Comparison of ENCODE assay signal across 14 cellular contexts in genomic region chr2:96108578-96109561, GRCh38. TPM values are rescaled to one million over a fixed set of nuclear protein-coding genes. Genes with fewer than 3 reads are reported as not detected.
A peak's percentile ranks its signal among the peaks of the same experiment; 100 is the strongest.
DNase-seq lines count a peak whose midpoint lies in the region; ATAC-seq and TF ChIP-seq lines count a peak whose summit lies in the region.
"Had no signal": no experiment of that assay in that cellular context is flagged by ENCODE, and none has a peak within 500 bp of the region (broad histone marks: within the 10 kb centered on the region; RNA-seq: fewer than 3 reads in every experiment).

No MANE protein-coding gene starts in this region.

- H3K4me3 ChIP-seq in RWPE2 (ENCODE audit: severe bottlenecking) = no peak overlapping the region

- no peak overlapping the region for H3K27ac ChIP-seq in RWPE2 (ENCODE audit: poor library complexity, severe bottlenecking)

- peaks cover 4 to 20% (median 10%) of the 10 kb centered on the region in 3 donors for H3K27me3 Mint-ChIP-seq in CD14-positive monocyte (ENCODE audit: low read depth in 3 of 3)
- H3K27me3 Mint-ChIP-seq in neural crest cell (ENCODE audit: low read depth) = no peaks in the 10 kb centered on the region

- H3K4me1 ChIP-seq in RWPE2 (ENCODE audit: insufficient read depth, poor library complexity, severe bottlenecking) = no peaks in the 10 kb centered on the region

- no peaks in the 10 kb centered on the region for H3K36me3 Mint-ChIP-seq in CD14-positive monocyte
- H3K36me3 Mint-ChIP-seq in neural crest cell (ENCODE audit: low read depth) = no peaks in the 10 kb centered on the region
- H3K36me3 Mint-ChIP-seq: activated naive CD4-positive, alpha-beta T cell treated with anti-CD3 and anti-CD28 coated beads, Interleukin-2, amount 10 ng/mL, durations not matched to agents 7 days and 5 days; CD4-positive, CD25-positive, alpha-beta regulatory T cell had no signal

- DNase-seq in CD14-positive monocyte (ENCODE audit: low spot score) = peak; percentile 33
- peak; percentile 48 for DNase-seq in RWPE2 (ENCODE audit: low spot score)
- DNase-seq in cardiac septum (ENCODE audit: low spot score) = peak; percentile 87
- DNase-seq in neural crest cell (ENCODE audit: low read depth, low spot score) = no peak
- no peak for DNase-seq in KG1 (lab: John Stamatoyannopoulos, UW)
- DNase-seq in NCI-H2196 treated with DMSO at 0.1 percent for 48 hours (lab: John Stamatoyannopoulos, UW; ENCODE audit: unreplicated experiment) = no peak
- DNase-seq in NCI-H446 treated with DMSO at 0.1 percent for 48 hours (lab: John Stamatoyannopoulos, UW) = no peak
- DNase-seq: activated naive CD4-positive, alpha-beta T cell treated with anti-CD3 and anti-CD28 coated beads, Interleukin-2, amount 10 ng/mL, durations not matched to agents 7 days and 5 days; hippocampal formation; naive thymus-derived CD4-positive, alpha-beta T cell; NCI-H526 treated with DMSO at 0.1 percent for 48 hours had no signal

- ATAC-seq in RWPE2 (ENCODE audit: low read depth) = no peak
- no peak for ATAC-seq in GM21723 (IDR thresholded peaks at IDR 0.05; ENCODE audit: unreplicated experiment)
- ATAC-seq: naive thymus-derived CD4-positive, alpha-beta T cell; SK-N-SH treated with all-trans-retinoic acid at 6 μM for 48 hours had no signal

- no peaks in the 10 kb centered on the region for H3K27me3 ChIP-seq in RWPE2 (ENCODE audit: insufficient read depth, poor library complexity, severe bottlenecking)

- H3K9me3 Mint-ChIP-seq in CD14-positive monocyte (peaks cover 13 to 27% (median 21%) of the 10 kb centered on the region in 7 donors), neural crest cell (peaks cover 4% of the 10 kb centered on the region)

- H3K27ac Mint-ChIP-seq in CD14-positive monocyte (peak overlapping the region in 1 of 7 donors; percentile 70), neural crest cell (ENCODE audit: unreplicated experiment) (peak overlapping the region; percentile 41)
- H3K27ac Mint-ChIP-seq: activated naive CD4-positive, alpha-beta T cell treated with anti-CD3 and anti-CD28 coated beads, Interleukin-2, amount 10 ng/mL, durations not matched to agents 7 days and 5 days; naive thymus-derived CD4-positive, alpha-beta T cell had no signal

- H3K4me3 Mint-ChIP-seq in CD14-positive monocyte = no peak overlapping the region
- peak overlapping the region; percentile 27 for H3K4me3 Mint-ChIP-seq in neural crest cell
- H3K4me3 Mint-ChIP-seq: activated naive CD4-positive, alpha-beta T cell treated with anti-CD3 and anti-CD28 coated beads, Interleukin-2, amount 10 ng/mL, durations not matched to agents 7 days and 5 days; CD4-positive, CD25-positive, alpha-beta regulatory T cell; naive thymus-derived CD4-positive, alpha-beta T cell had no signal

- H3K9me3 ChIP-seq in RWPE2 (ENCODE audit: severe bottlenecking) = peaks cover 2% of the 10 kb centered on the region

- intact Hi-C loops in CD14-positive monocyte (cut with micrococcal nuclease) (no loop called here), cardiac septum (cut with DNase I) (no loop called here)

- H3K4me1 Mint-ChIP-seq in CD14-positive monocyte (peaks cover 8% of the 10 kb centered on the region), neural crest cell (peaks cover 24% of the 10 kb centered on the region)
- H3K4me1 Mint-ChIP-seq: activated naive CD4-positive, alpha-beta T cell treated with anti-CD3 and anti-CD28 coated beads, Interleukin-2, amount 10 ng/mL, durations not matched to agents 7 days and 5 days had no signal

- no peaks in the 10 kb centered on the region for H3K36me3 ChIP-seq in RWPE2 (ENCODE audit: low read depth)

- TF ChIP-seq CTCF in CD14-positive monocyte (IDR thresholded peaks at IDR 0.05) (no peak), RWPE2 (IDR thresholded peaks at IDR 0.05; ENCODE audit: poor library complexity, severe bottlenecking) (no peak), neural crest cell (conservative IDR thresholded peaks at IDR 0.05) (no peak)

RNA-seq across cellular contexts. Expression of gene ADRA2B, which starts 7.5 kb away (rescaled TPM):
- polyA plus RNA-seq in CD14-positive monocyte = not detected
- total RNA-seq in cardiac septum (5.5 TPM), neural crest cell (0.79 and 0.82 TPM in 2 replicates)
- polyA plus RNA-seq: CD4-positive, CD25-positive, alpha-beta regulatory T cell; naive thymus-derived CD4-positive, alpha-beta T cell had no signal

RNA-seq across cellular contexts. Expression of gene ASTL, which starts 29.4 kb away (rescaled TPM):
- not detected for polyA plus RNA-seq in CD14-positive monocyte
- total RNA-seq in cardiac septum = not detected
- not detected in 2 replicates for total RNA-seq in neural crest cell

RNA-seq across cellular contexts. Expression of gene DUSP2, which starts 36.4 kb away (rescaled TPM):
- 10 to 100 TPM; 48.4 to 66.1 TPM for polyA plus RNA-seq in CD14-positive monocyte
- total RNA-seq in cardiac septum (1.3 TPM), neural crest cell (1.0 and 1.1 TPM in 2 replicates)

Comparison
In these comparisons a context has a peak if more than half of its experiments do, and no peak if none do; other contexts are left out.
1. DNase-seq: peak in CD14-positive monocyte (single experiment), RWPE2 (single experiment) and cardiac septum (single experiment); none in neural crest cell (single experiment), KG1 (single experiment), NCI-H2196 treated with DMSO at 0.1 percent for 48 hours (single experiment) and NCI-H446 treated with DMSO at 0.1 percent for 48 hours (single experiment).